ENCODE assay signal across 17 cellular contexts in the genomic region with DNA sequence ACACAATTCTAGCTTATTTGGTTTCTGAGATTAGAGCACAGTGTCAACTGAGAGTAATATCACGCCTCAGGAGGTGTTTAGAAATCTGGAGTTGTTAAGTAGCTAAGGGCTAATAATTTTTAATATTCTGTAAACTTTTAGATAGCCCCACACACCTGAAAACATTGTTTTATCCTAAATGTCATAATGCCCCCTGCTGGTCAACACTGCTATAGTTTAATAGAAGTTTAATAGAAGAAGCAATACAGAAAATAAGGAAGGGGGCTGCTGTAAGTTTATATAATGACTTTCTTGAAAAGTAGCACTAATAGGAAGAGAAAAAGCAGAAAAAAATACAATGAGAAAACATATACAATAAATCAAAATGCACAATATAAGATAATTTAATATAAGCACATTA.
DNase-seq lines count a peak whose midpoint lies in the region; ATAC-seq and TF ChIP-seq lines count a peak whose summit lies in the region.
"Had no signal": no experiment of that assay in that cellular context is flagged by ENCODE, and none has a peak within 500 bp of the region (broad histone marks: within the 10 kb centered on the region; RNA-seq: fewer than 3 reads in every experiment).

No MANE protein-coding gene starts in this region.

- H3K4me3 ChIP-seq in left ventricle myocardium inferior (no peak overlapping the region), OCI-LY1 (ENCODE audit: low read depth, low read length, poor library complexity, severe bottlenecking) (no peak overlapping the region), upper lobe of right lung (no peak overlapping the region)
- H3K4me3 ChIP-seq: adrenal gland, esophagus squamous epithelium, SJSA1, stomach had no signal

- no peaks in the 10 kb centered on the region for H4K20me1 ChIP-seq in OCI-LY1 (ENCODE audit: insufficient read depth, low read length)

- H3K27me3 ChIP-seq in left ventricle myocardium inferior (ENCODE audit: low read depth) (no peaks in the 10 kb centered on the region), OCI-LY1 (ENCODE audit: insufficient read depth, low read length) (no peaks in the 10 kb centered on the region), foreskin keratinocyte (no peaks in the 10 kb centered on the region), upper lobe of right lung (no peaks in the 10 kb centered on the region)
- H3K27me3 ChIP-seq: adrenal gland, esophagus squamous epithelium, SJSA1, stomach had no signal

- no peak overlapping the region for H3K27ac Mint-ChIP-seq in activated CD8-positive, alpha-beta memory T cell treated with anti-CD3 and anti-CD28 coated beads, Interleukin-2, amount 10 ng/mL, durations not matched to agents 7 days and 5 days
- no peak overlapping the region for H3K27ac Mint-ChIP-seq in Calu3 (ENCODE audit: unreplicated experiment)

- H3K4me2 ChIP-seq in OCI-LY1 (ENCODE audit: low read length): no peak overlapping the region

- intact Hi-C loops in left ventricle myocardium inferior (cut with micrococcal nuclease): no loop called here
- intact Hi-C loops in Right ventricle myocardium inferior (cut with DNase I): no loop called here
- intact Hi-C loops in upper lobe of right lung (cut with DNase I): no loop called here
- intact Hi-C loops in Calu3 (cut with micrococcal nuclease; ENCODE audit: unreplicated experiment): no loop called here

- ATAC-seq in Right ventricle myocardium inferior (no peak), foreskin keratinocyte (no peak), upper lobe of right lung (no peak)
- ATAC-seq in activated CD8-positive, alpha-beta memory T cell treated with anti-CD3 and anti-CD28 coated beads, Interleukin-2, amount 10 ng/mL, durations not matched to agents 7 days and 5 days: no peak

- H3K4me1 Mint-ChIP-seq in activated CD8-positive, alpha-beta memory T cell treated with anti-CD3 and anti-CD28 coated beads, Interleukin-2, amount 10 ng/mL, durations not matched to agents 7 days and 5 days: no peaks in the 10 kb centered on the region
- H3K4me1 Mint-ChIP-seq in Calu3 (ENCODE audit: low read depth, unreplicated experiment): no peaks in the 10 kb centered on the region

- H3K36me3 ChIP-seq in left ventricle myocardium inferior (no peaks in the 10 kb centered on the region), OCI-LY1 (ENCODE audit: insufficient read depth, low read length) (no peaks in the 10 kb centered on the region), upper lobe of right lung (no peaks in the 10 kb centered on the region)
- H3K36me3 ChIP-seq: adrenal gland, esophagus squamous epithelium, SJSA1, stomach had no signal

- no peak overlapping the region for H3K9ac ChIP-seq in OCI-LY1 (ENCODE audit: low read length)

- no TSS peak for BruUV-seq in Calu3 (replicated peaks; lab: Mats Ljungman, UMichigan)

- no peaks in the 10 kb centered on the region for H3F3A ChIP-seq in OCI-LY1 (ENCODE audit: insufficient read depth, low read length)

- CTCF ChIA-PET in activated CD8-positive, alpha-beta memory T cell treated with anti-CD3 and anti-CD28 coated beads, Interleukin-2, amount 10 ng/mL, durations not matched to agents 7 days and 5 days (lab: Charles Lee): no interaction called here
- CTCF ChIA-PET in Calu3 (lab: Charles Lee): no interaction called here

- H3K27ac ChIP-seq in left ventricle myocardium inferior (replicated peaks): no peak overlapping the region
- H3K27ac ChIP-seq in OCI-LY1 (ENCODE audit: low read depth, low read length, poor library complexity, severe bottlenecking): no peak overlapping the region
- H3K27ac ChIP-seq in foreskin keratinocyte: no peak overlapping the region
- no peak overlapping the region for H3K27ac ChIP-seq in upper lobe of right lung
- H3K27ac ChIP-seq: adrenal gland, esophagus squamous epithelium, HL-60, SJSA1, stomach had no signal

- no peaks in the 10 kb centered on the region for H3K9me2 ChIP-seq in OCI-LY1 (ENCODE audit: low read depth, low read length)

- TF ChIP-seq CTCF in left ventricle myocardium inferior (IDR thresholded peaks at IDR 0.05; ENCODE audit: borderline replicate concordance) (peak; percentile 35), OCI-LY1 (IDR thresholded peaks at IDR 0.05; ENCODE audit: low read length) (peak; percentile 29; the same call in 1 of the 2 replicates), foreskin keratinocyte (conservative IDR thresholded peaks at IDR 0.05) (peak; percentile 53), upper lobe of right lung (IDR thresholded peaks at IDR 0.05) (peak; percentile 32), Calu3 (IDR thresholded peaks at IDR 0.05; ENCODE audit: unreplicated experiment) (no peak)

- DNase-seq in left ventricle myocardium inferior (no peak), Right ventricle myocardium inferior (ENCODE audit: missing footprints) (no peak), foreskin keratinocyte (peak in 1 of 2 donors; percentile 1), upper lobe of right lung (no peak), midbrain (lab: John Stamatoyannopoulos, UW) (no peak), Calu3 (no peak)
- DNase-seq in activated CD8-positive, alpha-beta memory T cell treated with anti-CD3 and anti-CD28 coated beads, Interleukin-2, amount 10 ng/mL, durations not matched to agents 7 days and 5 days: no peak
- DNase-seq: activated CD4-positive, alpha-beta T cell treated with anti-CD3 and anti-CD28 coated beads, Interleukin-2, amount 50 U/mL, for 4 hours; DMS53; esophagus squamous epithelium; NCI-H2107; stomach; T1000 had no signal

- H3K4me1 ChIP-seq in left ventricle myocardium inferior (no peaks in the 10 kb centered on the region), OCI-LY1 (ENCODE audit: insufficient read depth, low read length, severe bottlenecking) (no peaks in the 10 kb centered on the region), foreskin keratinocyte (peaks cover 5% of the 10 kb centered on the region), upper lobe of right lung (no peaks in the 10 kb centered on the region)
- H3K4me1 ChIP-seq: adrenal gland, esophagus squamous epithelium, SJSA1, stomach had no signal

- no peaks in the 10 kb centered on the region for H3K9me3 Mint-ChIP-seq in activated CD8-positive, alpha-beta memory T cell treated with anti-CD3 and anti-CD28 coated beads, Interleukin-2, amount 10 ng/mL, durations not matched to agents 7 days and 5 days (ENCODE audit: low read depth)
- H3K9me3 Mint-ChIP-seq in Calu3 (ENCODE audit: low read depth, unreplicated experiment): no peaks in the 10 kb centered on the region

- H3K4me3 Mint-ChIP-seq in activated CD8-positive, alpha-beta memory T cell treated with anti-CD3 and anti-CD28 coated beads, Interleukin-2, amount 10 ng/mL, durations not matched to agents 7 days and 5 days: no peak overlapping the region
- no peak overlapping the region for H3K4me3 Mint-ChIP-seq in Calu3 (ENCODE audit: low read depth, unreplicated experiment)

- H3K27me3 Mint-ChIP-seq in activated CD8-positive, alpha-beta memory T cell treated with anti-CD3 and anti-CD28 coated beads, Interleukin-2, amount 10 ng/mL, durations not matched to agents 7 days and 5 days: no peaks in the 10 kb centered on the region
- no peaks in the 10 kb centered on the region for H3K27me3 Mint-ChIP-seq in Calu3 (ENCODE audit: unreplicated experiment)

- no peaks in the 10 kb centered on the region for H3K36me3 Mint-ChIP-seq in activated CD8-positive, alpha-beta memory T cell treated with anti-CD3 and anti-CD28 coated beads, Interleukin-2, amount 10 ng/mL, durations not matched to agents 7 days and 5 days
- H3K36me3 Mint-ChIP-seq in Calu3 (ENCODE audit: insufficient read depth, unreplicated experiment): no peaks in the 10 kb centered on the region

- no peaks in the 10 kb centered on the region for H3K79me2 ChIP-seq in OCI-LY1 (ENCODE audit: insufficient read depth, low read length)

- H3K9me3 ChIP-seq in left ventricle myocardium inferior (replicated peaks): no peaks in the 10 kb centered on the region
- H3K9me3 ChIP-seq in OCI-LY1 (ENCODE audit: low read length): no peaks in the 10 kb centered on the region
- H3K9me3 ChIP-seq in upper lobe of right lung: no peaks in the 10 kb centered on the region
- H3K9me3 ChIP-seq: adrenal gland, esophagus squamous epithelium, SJSA1, stomach had no signal

- H2AFZ ChIP-seq in OCI-LY1 (ENCODE audit: low read length): no peak overlapping the region
